ENCODE assay signal across 21 cellular contexts in the genomic region with DNA sequence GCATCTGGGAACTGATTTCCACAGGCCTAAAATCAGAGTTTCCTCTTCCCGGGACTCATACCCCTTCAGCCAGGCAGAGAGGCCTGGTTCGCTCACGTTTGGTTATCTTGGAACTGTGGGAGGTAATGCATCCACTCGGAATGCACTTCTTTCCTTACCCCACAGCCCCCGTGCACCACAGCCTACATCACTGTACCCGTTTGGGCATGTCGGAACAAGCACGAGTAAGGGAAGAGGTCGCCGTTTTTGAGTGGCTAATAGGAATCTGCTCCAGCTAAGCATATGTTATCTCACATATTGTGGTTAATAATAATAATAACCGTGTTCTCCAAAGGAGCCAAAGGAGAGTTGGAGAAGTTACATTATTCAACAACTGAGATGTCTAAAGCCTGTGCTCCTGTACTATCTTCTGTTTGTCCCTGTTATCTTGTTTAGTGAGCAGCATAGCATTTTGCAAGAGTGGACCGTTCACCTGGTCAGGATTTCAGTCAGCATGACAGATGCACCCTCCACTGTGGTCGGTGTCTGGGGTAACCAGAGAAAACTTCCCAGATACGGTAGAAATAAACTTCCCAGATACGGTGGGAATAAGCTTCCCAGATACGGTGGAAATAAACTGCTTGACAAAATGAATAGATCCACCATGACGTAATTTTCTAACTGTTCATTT.
"Had no signal": no experiment of that assay in that cellular context is flagged by ENCODE, and none has a peak within 500 bp of the region (broad histone marks: within the 10 kb centered on the region; RNA-seq: fewer than 3 reads in every experiment).

No MANE protein-coding gene starts in this region.

- H3K4me3 Mint-ChIP-seq: activated CD4-positive, alpha-beta T cell treated with anti-CD3 and anti-CD28 coated beads, Interleukin-2, amount 10 ng/mL, durations not matched to agents 7 days and 5 days; activated CD8-positive, alpha-beta T cell treated with anti-CD3 and anti-CD28 coated beads, Interleukin-2, amount 10 ng/mL, durations not matched to agents 7 days and 5 days; activated T-cell treated with anti-CD3 and anti-CD28 coated beads, Interleukin-2, amount 50 U/mL, for 72 hours; central memory CD8-positive, alpha-beta T cell; nephron had no signal

- H3K4me3 ChIP-seq: esophagus muscularis mucosa, lower lobe of right lung had no signal

- H3K9me3 ChIP-seq: esophagus muscularis mucosa, lower lobe of right lung had no signal

- H3K27me3 ChIP-seq: esophagus muscularis mucosa had no signal

- H3K36me3 ChIP-seq: lower lobe of right lung had no signal

- H3K27ac ChIP-seq: esophagus muscularis mucosa, lower lobe of right lung had no signal

- H3K4me1 Mint-ChIP-seq: central memory CD8-positive, alpha-beta T cell; nephron had no signal

- H3K4me1 ChIP-seq: esophagus muscularis mucosa, lower lobe of right lung had no signal

- H3K27me3 Mint-ChIP-seq: activated CD4-positive, alpha-beta T cell treated with anti-CD3 and anti-CD28 coated beads, Interleukin-2, amount 10 ng/mL, durations not matched to agents 7 days and 5 days; central memory CD8-positive, alpha-beta T cell had no signal

- ATAC-seq: activated CD4-positive, CD25-positive, alpha-beta regulatory T cell treated with anti-CD3 and anti-CD28 coated beads, Interleukin-2, amount 50 U/mL, for 24 hours; activated CD8-positive, alpha-beta T cell treated with anti-CD3 and anti-CD28 coated beads, Interleukin-2, amount 10 ng/mL, durations not matched to agents 7 days and 5 days; activated T-cell treated with anti-CD3 and anti-CD28 coated beads, Interleukin-2, amount 50 U/mL, for 72 hours; lower lobe of right lung had no signal

- H3K9me3 Mint-ChIP-seq: activated CD4-positive, alpha-beta T cell treated with anti-CD3 and anti-CD28 coated beads, Interleukin-2, amount 10 ng/mL, durations not matched to agents 7 days and 5 days; activated T-cell treated with anti-CD3 and anti-CD28 coated beads, Interleukin-2, amount 50 U/mL, for 72 hours; central memory CD8-positive, alpha-beta T cell; nephron had no signal

- DNase-seq: activated CD4-positive, alpha-beta T cell treated with anti-CD3 and anti-CD28 coated beads, Interleukin-2, amount 10 ng/mL, durations not matched to agents 7 days and 5 days; activated CD8-positive, alpha-beta memory T cell treated with anti-CD3 and anti-CD28 coated beads, Interleukin-2, amount 50 U/mL, for 4 hours; activated CD8-positive, alpha-beta T cell treated with anti-CD3 and anti-CD28 coated beads, Interleukin-2, amount 10 ng/mL, durations not matched to agents 7 days and 5 days; activated effector memory CD4-positive, alpha-beta T cell treated with anti-CD3 and anti-CD28 coated beads, Interleukin-2, amount 50 U/mL, for 16 hours; activated naive CD4-positive, alpha-beta T cell treated with anti-CD3 and anti-CD28 coated beads, Interleukin-2, amount 50 U/mL, for 16 hours; activated T-cell treated with anti-CD3 and anti-CD28 coated beads, Interleukin-2, amount 50 U/mL, for 72 hours; cortex of kidney; effector CD4-positive, alpha-beta T cell; lower lobe of right lung; midbrain; occipital lobe; posterior cingulate gyrus; stimulated activated CD4-positive, alpha-beta T cell treated with anti-CD3 and anti-CD28 coated beads, Interleukin-12 subunit alpha, Interleukin-12 subunit beta, amount 100 ng/mL, for 4 hours; stimulated activated CD4-positive, alpha-beta T cell treated with anti-CD3 and anti-CD28 coated beads, Interleukin-1b, Interleukin-23, amount 100 ng/mL, for 48 hours; stimulated activated CD8-positive, alpha-beta memory T cell treated with anti-CD3 and anti-CD28 coated beads, Interleukin-4, amount 100 ng/mL, for 48 hours; stimulated activated naive CD4-positive, alpha-beta T cell; T1000 had no signal

- H3K27ac Mint-ChIP-seq: activated CD4-positive, alpha-beta T cell treated with anti-CD3 and anti-CD28 coated beads, Interleukin-2, amount 10 ng/mL, durations not matched to agents 7 days and 5 days; activated CD8-positive, alpha-beta T cell treated with anti-CD3 and anti-CD28 coated beads, Interleukin-2, amount 10 ng/mL, durations not matched to agents 7 days and 5 days; activated T-cell treated with anti-CD3 and anti-CD28 coated beads, Interleukin-2, amount 50 U/mL, for 72 hours; nephron had no signal
